24 cellular contexts compared by ENCODE assay signal in the genomic region with DNA sequence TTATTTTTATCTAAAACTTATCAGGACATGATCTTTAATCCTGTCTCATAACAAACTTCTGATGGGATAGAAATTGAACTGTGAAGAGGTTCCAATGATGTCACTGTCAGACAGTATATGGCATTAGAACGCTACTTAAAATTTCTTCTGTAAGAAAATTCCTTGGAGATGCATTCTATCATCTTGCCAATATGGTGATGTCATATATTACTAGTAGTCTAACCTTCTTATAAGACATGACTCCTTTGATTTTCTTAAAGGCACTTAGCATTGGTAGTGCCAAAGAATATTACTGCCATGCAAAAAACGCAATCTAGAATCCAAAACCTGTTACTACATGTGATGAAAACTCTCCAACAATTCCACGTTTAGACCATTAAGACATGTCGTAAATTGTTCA.
DNase-seq lines count a peak whose midpoint lies in the region; ATAC-seq, FAIRE-seq and TF ChIP-seq lines count a peak whose summit lies in the region.
"Had no signal": no experiment of that assay in that cellular context is flagged by ENCODE, and none has a peak within 500 bp of the region (broad histone marks: within the 10 kb centered on the region; RNA-seq: fewer than 3 reads in every experiment).

No MANE protein-coding gene starts in this region.

- FAIRE-seq in D721Med (lab: Jason Lieb, UNC), result peak; percentile 6
- FAIRE-seq: GM12878, GM12892, GM18507 had no signal

- no peak overlapping the region for H3K9ac ChIP-seq in GM23248
- H3K9ac ChIP-seq: BLaER1 treated with 17β-estradiol and CSF1 and Interleukin-3, amounts not matched to agents 10 nM and 100 nM had no signal

- no peak overlapping the region for H3K4me3 ChIP-seq in GM23248
- H3K4me3 ChIP-seq: BLaER1 treated with 17β-estradiol and CSF1 and Interleukin-3, amounts not matched to agents 10 nM and 100 nM; GM12878 had no signal

- no peaks in the 10 kb centered on the region for H3K4me1 ChIP-seq in GM23248 (ENCODE audit: insufficient read depth)
- H3K4me1 ChIP-seq: BLaER1 treated with 17β-estradiol and CSF1 and Interleukin-3, amounts not matched to agents 10 nM and 100 nM; Caco-2 had no signal

- H3F3A ChIP-seq in GM23248 (ENCODE audit: insufficient read depth), result no peaks in the 10 kb centered on the region

- ATAC-seq in esophagus mucosa (peak; percentile 28), HG02798 (IDR thresholded peaks at IDR 0.05; ENCODE audit: poor library complexity, unreplicated experiment) (no peak)
- ATAC-seq: CD8-positive, alpha-beta T cell; GM12878 had no signal

- H3K27ac ChIP-seq in GM23248, result no peak overlapping the region
- H3K27ac ChIP-seq: BLaER1 treated with 17β-estradiol and CSF1 and Interleukin-3, amounts not matched to agents 10 nM and 100 nM; C4-2B had no signal

- H3K27me3 ChIP-seq in GM23248 (replicated peaks; ENCODE audit: insufficient read depth), result peaks cover 45% of the 10 kb centered on the region
- H3K27me3 ChIP-seq: BLaER1 treated with 17β-estradiol and CSF1 and Interleukin-3, amounts not matched to agents 10 nM and 100 nM had no signal

- no peak overlapping the region for H2AFZ ChIP-seq in GM23248

- 4 to 5% methylated on average over 4 of the region's 4 CpGs for WGBS in GM23248 (ENCODE audit: low coverage in 1 of 2, low lambda C conversion rate in 2 of 2, missing lambda C conversion rate in 2 of 2), 2 experiments

- no peaks in the 10 kb centered on the region for H3K9me3 ChIP-seq in GM23248 (ENCODE audit: low read depth)
- H3K9me3 ChIP-seq: BLaER1 treated with 17β-estradiol and CSF1 and Interleukin-3, amounts not matched to agents 10 nM and 100 nM; Caco-2 had no signal

- H3K4me2 ChIP-seq in GM23248 (ENCODE audit: unreplicated experiment), result no peak overlapping the region
- H3K4me2 ChIP-seq: BLaER1 treated with 17β-estradiol and CSF1 and Interleukin-3, amounts not matched to agents 10 nM and 100 nM had no signal

- H4K20me1 ChIP-seq in GM23248 (ENCODE audit: insufficient read depth), result no peaks in the 10 kb centered on the region
- H4K20me1 ChIP-seq: BLaER1 treated with 17β-estradiol and CSF1 and Interleukin-3, amounts not matched to agents 10 nM and 100 nM had no signal

- H3K79me2 ChIP-seq in GM23248 (ENCODE audit: insufficient read depth), result no peaks in the 10 kb centered on the region

- no peaks in the 10 kb centered on the region for H3K36me3 ChIP-seq in GM23248 (ENCODE audit: low read depth)
- H3K36me3 ChIP-seq: BLaER1 treated with 17β-estradiol and CSF1 and Interleukin-3, amounts not matched to agents 10 nM and 100 nM had no signal

- in situ Hi-C loops in GM23248 (cut with MboI), result no loop called here

- H3K9me2 ChIP-seq in GM23248 (ENCODE audit: insufficient read depth), result no peaks in the 10 kb centered on the region

- TF ChIP-seq CTCF in D721Med (IDR thresholded peaks at IDR 0.05; ENCODE audit: insufficient read depth, missing control alignments), result no peak

- DNase-seq in D721Med (ENCODE audit: insufficient read length, low spot score) (no peak), GM23248 (peak; percentile 2), AG08395 (ENCODE audit: low spot score) (no peak)
- DNase-seq: 8988T; ACHN; AML-193; Caco-2; Calu3; CD4-positive, alpha-beta T cell; CD8-positive, alpha-beta T cell; DMS 273 treated with DMSO at 0.1 percent for 48 hours; DMS153; DMS53; DMS79; DND-41; EL; GDM1 had no signal
